8 cellular contexts compared by ENCODE assay signal in the genomic region with DNA sequence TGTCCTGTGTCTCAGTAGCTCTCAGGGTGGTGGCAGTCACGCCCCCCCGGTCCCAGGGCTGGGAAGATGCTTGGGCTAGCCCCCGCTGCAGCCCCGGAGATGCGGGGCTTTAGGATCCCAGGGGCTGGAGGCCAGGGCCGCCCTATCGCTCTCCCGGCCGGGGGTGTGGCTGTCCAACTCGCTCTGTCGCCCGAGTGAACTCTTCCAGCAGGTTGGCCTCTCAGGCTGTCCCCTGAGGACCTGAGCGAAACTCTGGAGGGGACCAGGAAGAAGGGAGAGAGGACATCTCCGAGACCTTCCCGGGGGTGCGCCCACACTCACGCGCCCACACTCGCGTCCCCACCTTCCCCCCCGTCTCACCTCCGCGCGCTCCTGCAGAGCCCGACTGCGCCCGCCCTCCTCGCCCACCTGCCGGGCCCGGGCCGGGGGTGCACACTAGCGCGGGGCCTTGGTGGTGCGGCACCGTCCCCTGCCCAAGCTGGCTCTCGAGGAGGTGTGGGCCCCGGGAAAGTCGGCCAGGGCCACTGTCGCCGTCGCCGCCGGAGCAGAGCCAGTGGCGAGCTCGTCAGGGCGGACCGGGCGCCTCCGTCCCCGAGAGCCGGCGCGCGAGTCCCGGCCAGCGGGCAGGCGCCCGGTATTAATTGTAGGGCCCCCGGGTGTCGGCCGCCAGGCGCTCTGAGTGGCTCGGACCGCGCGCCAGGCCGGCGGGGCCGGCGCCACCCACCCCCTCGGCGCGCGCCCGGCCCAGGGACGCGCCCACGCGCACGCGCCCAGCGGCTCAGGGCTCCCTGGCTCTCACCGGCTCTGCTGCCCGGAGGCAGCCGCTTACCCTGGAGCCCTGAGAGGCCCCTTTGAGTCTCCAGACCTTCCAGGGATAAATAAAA.
DNase-seq lines count a peak whose midpoint lies in the region; ATAC-seq and TF ChIP-seq lines count a peak whose summit lies in the region.

No MANE protein-coding gene starts in this region.

- H3K4me3 Mint-ChIP-seq in HFFc6 = peak overlapping the region; percentile 67

- no peaks in the 10 kb centered on the region for H3K9me3 Mint-ChIP-seq in HFFc6

- peaks cover 63% of the 10 kb centered on the region for H3K27me3 Mint-ChIP-seq in HFFc6 (ENCODE audit: insufficient read depth)

- H3K4me3 ChIP-seq in AG09309 (ENCODE audit: control insufficient read depth, low read depth, low read length) (peak overlapping the region; percentile 62), colonic mucosa (peak overlapping the region; percentile 78)

- no peak overlapping the region for H3K27ac Mint-ChIP-seq in HFFc6

- peak overlapping the region; percentile 79 for H3K9ac ChIP-seq in colonic mucosa (ENCODE audit: low read depth in 2 of 2, low read length in 2 of 2)

- no peak for DNase-seq in AG09309 (ENCODE audit: low read depth)
- no peak for DNase-seq in HFFc6
- DNase-seq in T1000 (lab: John Stamatoyannopoulos, UW) = peak; percentile 51
- peak; percentile 73 for DNase-seq in colonic mucosa
- peak; percentile 59 to 67 for DNase-seq in left colon
- peak; percentile 23 to 25 for DNase-seq in stimulated activated CD4-positive, alpha-beta T cell treated with anti-CD3 and anti-CD28 coated beads, Interleukin-4, amount 100 ng/mL, for 4 hours
- no peak for DNase-seq in globus pallidus (ENCODE audit: low spot score)

- no peaks in the 10 kb centered on the region for H3K27me3 ChIP-seq in colonic mucosa

- H3K4me1 Mint-ChIP-seq in HFFc6 (ENCODE audit: low read depth) = no peaks in the 10 kb centered on the region

- intact Hi-C loops in colonic mucosa (cut with DNase I) (loop anchor here (5.0 to 10.0 kb wide), 2 partner anchors 142 to 219 kb away; no protein-coding TSS in a partner anchor), left colon (cut with DNase I, micrococcal nuclease) (no loop called here)

- no peaks in the 10 kb centered on the region for H3K36me3 Mint-ChIP-seq in HFFc6 (ENCODE audit: low read depth)

- H3K27ac ChIP-seq in colonic mucosa = peak overlapping the region; percentile 93

- TF ChIP-seq CTCF in AG09309 (IDR thresholded peaks at IDR 0.05; ENCODE audit: control insufficient read depth, insufficient read depth, low read depth, low read length, missing control alignments) (no peak), HFFc6 (IDR thresholded peaks at IDR 0.05) (no peak), colonic mucosa (IDR thresholded peaks at IDR 0.05) (no peak)

- no peaks in the 10 kb centered on the region for H3K4me1 ChIP-seq in colonic mucosa

- no peaks in the 10 kb centered on the region for H3K9me3 ChIP-seq in colonic mucosa

- ATAC-seq in left colon (peak; percentile 61), GM18858 (IDR thresholded peaks at IDR 0.05; ENCODE audit: unreplicated experiment) (no peak)

- H3K36me3 ChIP-seq in colonic mucosa = no peaks in the 10 kb centered on the region

Comparison
In these comparisons a context has a peak if more than half of its experiments do, and no peak if none do; other contexts are left out.
1. DNase-seq: peak in T1000 (single experiment), colonic mucosa (single experiment), left colon (2 of 2) and stimulated activated CD4-positive, alpha-beta T cell treated with anti-CD3 and anti-CD28 coated beads, Interleukin-4, amount 100 ng/mL, for 4 hours (2 of 2); none in AG09309 (single experiment), HFFc6 (single experiment) and globus pallidus (single experiment).